In genomic region chr6:44003345-44004061, GRCh38 we compare ENCODE assay signal across 9 cellular contexts.
DNase-seq lines count a peak whose midpoint lies in the region; ATAC-seq and TF ChIP-seq lines count a peak whose summit lies in the region.
"Had no signal": no experiment of that assay in that cellular context is flagged by ENCODE, and none has a peak within 500 bp of the region (broad histone marks: within the 10 kb centered on the region; RNA-seq: fewer than 3 reads in every experiment).

No MANE protein-coding gene starts in this region.

- H3K27me3 ChIP-seq in duodenal mucosa (ENCODE audit: control insufficient read depth in 1 of 2, insufficient read depth in 2 of 2, low read length in 2 of 2) (peaks cover 0 to 24% of the 10 kb centered on the region in 2 donors), osteoblast (ENCODE audit: insufficient read depth, low read length) (no peaks in the 10 kb centered on the region)

- H2AFZ ChIP-seq in osteoblast (ENCODE audit: low read length) = no peak overlapping the region

- H3K36me3 ChIP-seq in duodenal mucosa (ENCODE audit: control insufficient read depth in 1 of 2, insufficient read depth in 2 of 2, low read length in 2 of 2) = no peaks in the 10 kb centered on the region
- no peaks in the 10 kb centered on the region for H3K36me3 ChIP-seq in osteoblast (ENCODE audit: insufficient read depth, low read length)

- no peaks in the 10 kb centered on the region for H3K79me2 ChIP-seq in osteoblast (ENCODE audit: insufficient read depth, low read length)

- no peaks in the 10 kb centered on the region for H3K9me3 ChIP-seq in duodenal mucosa (ENCODE audit: control insufficient read depth in 1 of 2, low read length in 2 of 2)
- H3K9me3 ChIP-seq in osteoblast (ENCODE audit: low read depth, low read length) = no peaks in the 10 kb centered on the region

- no peak for TF ChIP-seq CTCF in osteoblast (IDR thresholded peaks at IDR 0.05; ENCODE audit: extremely low read depth, low read depth, low read length)

- H3K4me3 ChIP-seq in duodenal mucosa (ENCODE audit: low read depth in 1 of 2, low read length in 2 of 2) (peak overlapping the region; percentile 40 to 58), osteoblast (ENCODE audit: insufficient read depth, low read length) (peak overlapping the region; percentile 72)
- H3K4me3 ChIP-seq: lung had no signal

- no peak overlapping the region for H3K9ac ChIP-seq in duodenal mucosa (ENCODE audit: low read depth in 1 of 2, low read length in 2 of 2)

- no peaks in the 10 kb centered on the region for H4K20me1 ChIP-seq in osteoblast (ENCODE audit: insufficient read depth, low read length)

- no peak overlapping the region for H3K27ac ChIP-seq in duodenal mucosa (ENCODE audit: low read depth, low read length)
- H3K27ac ChIP-seq in osteoblast (ENCODE audit: low read depth, low read length) = peak overlapping the region; percentile 49

- H3K4me1 ChIP-seq in duodenal mucosa (ENCODE audit: control insufficient read depth in 1 of 2, insufficient read depth in 2 of 2, low read length in 2 of 2) (peaks cover 12 to 13% of the 10 kb centered on the region in 2 donors), osteoblast (ENCODE audit: insufficient read depth, low read length) (peaks cover 28% of the 10 kb centered on the region)

- H3K4me2 ChIP-seq in osteoblast (ENCODE audit: insufficient read depth, low read length) = peak overlapping the region; percentile 73

- peak; percentile 39 for DNase-seq in NCI-H2227 (lab: John Stamatoyannopoulos, UW; ENCODE audit: unreplicated experiment)
- no peak for DNase-seq in NCI-H2227 treated with DMSO at 0.1 percent for 48 hours (lab: John Stamatoyannopoulos, UW)
- peak; percentile 69 for DNase-seq in osteoblast (ENCODE audit: insufficient read length, low spot score, missing footprints)
- DNase-seq in cerebellum (ENCODE audit: low spot score) = no peak
- no peak for DNase-seq in hippocampal formation (lab: John Stamatoyannopoulos, UW)

- ATAC-seq in HG02642 (IDR thresholded peaks at IDR 0.05; ENCODE audit: poor library complexity, unreplicated experiment) = peak; percentile 16
- no peak for ATAC-seq in GM18517 (IDR thresholded peaks at IDR 0.05; ENCODE audit: unreplicated experiment)

Comparison
In these comparisons a context has a peak if more than half of its experiments do, and no peak if none do; other contexts are left out.
1. DNase-seq: peak in NCI-H2227 (single experiment) and osteoblast (single experiment); none in NCI-H2227 treated with DMSO at 0.1 percent for 48 hours (single experiment), cerebellum (single experiment) and hippocampal formation (0 of 2).